Comparison of ENCODE assay signal across 14 cellular contexts in genomic region chr18:12819330-12819729, GRCh38.
A peak's percentile ranks its signal among the peaks of the same experiment; 100 is the strongest.
DNase-seq lines count a peak whose midpoint lies in the region; ATAC-seq and TF ChIP-seq lines count a peak whose summit lies in the region.
"Had no signal": no experiment of that assay in that cellular context is flagged by ENCODE, and none has a peak within 500 bp of the region (broad histone marks: within the 10 kb centered on the region; RNA-seq: fewer than 3 reads in every experiment).

No MANE protein-coding gene starts in this region.

- peak overlapping the region; percentile 52 for H3K27ac Mint-ChIP-seq in activated CD4-positive, alpha-beta memory T cell treated with anti-CD3 and anti-CD28 coated beads, Interleukin-2, amount 10 ng/mL, durations not matched to agents 7 days and 5 days

- no peak overlapping the region for H3K4me3 ChIP-seq in esophagus squamous epithelium

- H3K4me1 Mint-ChIP-seq in activated CD4-positive, alpha-beta memory T cell treated with anti-CD3 and anti-CD28 coated beads, Interleukin-2, amount 10 ng/mL, durations not matched to agents 7 days and 5 days = peaks cover 29% of the 10 kb centered on the region
- H3K4me1 Mint-ChIP-seq: neural crest cell had no signal

- H3K9me3 ChIP-seq in esophagus squamous epithelium = no peaks in the 10 kb centered on the region
- H3K9me3 ChIP-seq: SK-N-SH had no signal

- H3K27me3 ChIP-seq in esophagus squamous epithelium = no peaks in the 10 kb centered on the region

- H3K9me3 Mint-ChIP-seq in activated CD4-positive, alpha-beta memory T cell treated with anti-CD3 and anti-CD28 coated beads, Interleukin-2, amount 10 ng/mL, durations not matched to agents 7 days and 5 days = no peaks in the 10 kb centered on the region
- H3K9me3 Mint-ChIP-seq: IgD-negative memory B cell, neural crest cell had no signal

- peak; percentile 25 for DNase-seq in GM10266 (ENCODE audit: extremely low spot score)
- DNase-seq in activated CD4-positive, alpha-beta memory T cell treated with anti-CD3 and anti-CD28 coated beads, Interleukin-2, amount 10 ng/mL, durations not matched to agents 7 days and 5 days = no peak
- no peak for DNase-seq in NK-92 (lab: John Stamatoyannopoulos, UW; ENCODE audit: unreplicated experiment)
- no peak for DNase-seq in midbrain (lab: John Stamatoyannopoulos, UW)
- no peak for DNase-seq in esophagus squamous epithelium (lab: John Stamatoyannopoulos, UW)
- DNase-seq: CD4-positive, alpha-beta memory T cell; NCI-H345; SK-N-SH; stimulated activated CD4-positive, alpha-beta T cell treated with anti-CD3 and anti-CD28 coated beads, Interleukin-2, amount 100 ng/mL, for 48 hours had no signal

- CTCF ChIA-PET in activated CD4-positive, alpha-beta memory T cell treated with anti-CD3 and anti-CD28 coated beads, Interleukin-2, amount 10 ng/mL, durations not matched to agents 7 days and 5 days (lab: Charles Lee) = interaction anchor here (1.0 to 1.4 kb wide), 4 partner anchors 14 to 74 kb away, joined by 3 to 4 read pairs (median 3); no protein-coding TSS in a partner anchor

- TF ChIP-seq POLR2A in esophagus squamous epithelium (IDR thresholded peaks at IDR 0.05) = no peak

- intact Hi-C loops in esophagus squamous epithelium (cut with DNase I) = no loop called here

- 70 to 77% methylated on average over 3 of the region's 3 CpGs for WGBS in esophagus squamous epithelium, 2 donors

- peaks cover 73% of the 10 kb centered on the region for H3K36me3 Mint-ChIP-seq in activated CD4-positive, alpha-beta memory T cell treated with anti-CD3 and anti-CD28 coated beads, Interleukin-2, amount 10 ng/mL, durations not matched to agents 7 days and 5 days (ENCODE audit: low read depth)

- peak; percentile 89 for ATAC-seq in GM19043 (IDR thresholded peaks at IDR 0.05; ENCODE audit: low read depth, unreplicated experiment)
- ATAC-seq in HG02938 (IDR thresholded peaks at IDR 0.05; ENCODE audit: unreplicated experiment) = peak; percentile 88
- ATAC-seq in GM19328 (IDR thresholded peaks at IDR 0.05; ENCODE audit: unreplicated experiment) = no peak

- H3K27ac ChIP-seq in esophagus squamous epithelium = peak overlapping the region in 1 of 4 donors; percentile 44

- TF ChIP-seq CTCF in GM10266 (IDR thresholded peaks at IDR 0.05; ENCODE audit: control insufficient read depth, insufficient read depth, low read depth, missing control alignments) = no peak
- TF ChIP-seq CTCF in esophagus squamous epithelium (IDR thresholded peaks at IDR 0.05) = no peak

- peaks cover 0 to 81% (median 3%) of the 10 kb centered on the region in 3 donors for H3K36me3 ChIP-seq in esophagus squamous epithelium

- H3K27me3 Mint-ChIP-seq in activated CD4-positive, alpha-beta memory T cell treated with anti-CD3 and anti-CD28 coated beads, Interleukin-2, amount 10 ng/mL, durations not matched to agents 7 days and 5 days = no peaks in the 10 kb centered on the region
- H3K27me3 Mint-ChIP-seq: CD4-positive, alpha-beta memory T cell; IgD-negative memory B cell had no signal

- no peak overlapping the region for H3K4me3 Mint-ChIP-seq in activated CD4-positive, alpha-beta memory T cell treated with anti-CD3 and anti-CD28 coated beads, Interleukin-2, amount 10 ng/mL, durations not matched to agents 7 days and 5 days
- H3K4me3 Mint-ChIP-seq: CD4-positive, alpha-beta memory T cell; IgD-negative memory B cell; neural crest cell had no signal

- peaks cover 0 to 12% (median 5%) of the 10 kb centered on the region in 3 donors for H3K4me1 ChIP-seq in esophagus squamous epithelium

- POLR2A ChIA-PET in activated CD4-positive, alpha-beta memory T cell treated with anti-CD3 and anti-CD28 coated beads, Interleukin-2, amount 10 ng/mL, durations not matched to agents 7 days and 5 days (lab: Charles Lee) = interaction anchor here (0.5 to 2.0 kb wide), 4 partner anchors 9 to 798 kb away, joined by 3 to 4 read pairs (median 4); partner anchors contain the start of gene PTPN2
